In the genomic region with DNA sequence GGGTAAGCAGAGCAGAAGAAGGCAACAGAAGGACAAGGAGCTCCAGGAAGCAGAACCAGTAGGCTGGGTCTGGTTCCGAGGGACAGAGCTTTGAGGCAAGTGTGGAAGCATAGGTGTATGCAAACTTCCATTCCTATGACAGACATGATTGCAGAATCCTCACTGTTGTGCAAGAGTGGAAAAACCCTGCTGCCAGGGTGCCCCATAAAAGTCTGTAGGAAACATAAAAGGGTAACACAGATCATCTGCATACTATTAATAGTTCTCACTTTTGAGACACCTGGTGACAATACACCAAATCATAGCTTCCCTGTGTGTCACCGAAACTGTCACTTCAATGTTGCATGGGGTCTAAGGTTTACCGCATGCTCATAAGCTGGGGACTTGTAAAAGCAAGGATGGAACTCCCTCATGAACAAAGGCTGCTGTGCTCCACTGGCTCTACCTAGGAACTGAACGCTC, we compare ENCODE assay signal across 11 cellular contexts. TPM values are rescaled to one million over a fixed set of nuclear protein-coding genes. Genes with fewer than 3 reads are reported as not detected.
DNase-seq lines count a peak whose midpoint lies in the region; ATAC-seq and TF ChIP-seq lines count a peak whose summit lies in the region.
"Had no signal": no experiment of that assay in that cellular context is flagged by ENCODE, and none has a peak within 500 bp of the region (broad histone marks: within the 10 kb centered on the region; RNA-seq: fewer than 3 reads in every experiment).

No MANE protein-coding gene starts in this region.

- peak overlapping the region; percentile 14 for H3K27ac Mint-ChIP-seq in activated CD8-positive, alpha-beta T cell treated with anti-CD3 and anti-CD28 coated beads for 36 hours
- no peak overlapping the region for H3K27ac Mint-ChIP-seq in activated CD8-positive, alpha-beta T cell treated with anti-CD3 and anti-CD28 coated beads, Interleukin-2, amount 10 ng/mL, durations not matched to agents 7 days and 5 days
- H3K27ac Mint-ChIP-seq in activated T-helper 1 cell treated with anti-CD3 and anti-CD28 coated beads, Interleukin-12 subunit alpha, Interleukin-12 subunit beta, Interleukin-2, Interleukin-4 antibody, amounts not matched to agents 30 ng/mL and 10 ng/mL and 1 ng/mL, durations not matched to agents 14 hours and 24 hours and 36 hours: peak overlapping the region; percentile 7

- H3K4me1 ChIP-seq in skeletal muscle tissue (ENCODE audit: control insufficient read depth in 3 of 3, insufficient read depth in 3 of 3, low read length in 3 of 3): peaks cover 55 to 73% (median 60%) of the 10 kb centered on the region in 3 donors

- TF ChIP-seq CTCF in activated CD8-positive, alpha-beta T cell treated with anti-CD3 and anti-CD28 coated beads for 36 hours (IDR thresholded peaks at IDR 0.05): no peak

- no peaks in the 10 kb centered on the region for H3K9me3 Mint-ChIP-seq in activated CD8-positive, alpha-beta T cell treated with anti-CD3 and anti-CD28 coated beads for 36 hours
- no peaks in the 10 kb centered on the region for H3K9me3 Mint-ChIP-seq in activated CD8-positive, alpha-beta T cell treated with anti-CD3 and anti-CD28 coated beads, Interleukin-2, amount 10 ng/mL, durations not matched to agents 7 days and 5 days (ENCODE audit: insufficient read depth)
- H3K9me3 Mint-ChIP-seq in activated T-helper 1 cell treated with anti-CD3 and anti-CD28 coated beads, Interleukin-12 subunit alpha, Interleukin-12 subunit beta, Interleukin-2, Interleukin-4 antibody, amounts not matched to agents 30 ng/mL and 10 ng/mL and 1 ng/mL, durations not matched to agents 14 hours and 24 hours and 36 hours: no peaks in the 10 kb centered on the region

- peak; percentile 6 for DNase-seq in activated CD8-positive, alpha-beta T cell treated with anti-CD3 and anti-CD28 coated beads for 36 hours
- DNase-seq in activated CD8-positive, alpha-beta T cell treated with anti-CD3 and anti-CD28 coated beads, Interleukin-2, amount 10 ng/mL, durations not matched to agents 7 days and 5 days: no peak
- DNase-seq in activated T-helper 1 cell treated with anti-CD3 and anti-CD28 coated beads, Interleukin-12 subunit alpha, Interleukin-12 subunit beta, Interleukin-2, Interleukin-4 antibody, amounts not matched to agents 30 ng/mL and 10 ng/mL and 1 ng/mL, durations not matched to agents 14 hours and 24 hours and 36 hours (ENCODE audit: low spot score): no peak
- DNase-seq in NCI-H748 (lab: John Stamatoyannopoulos, UW; ENCODE audit: unreplicated experiment) (no peak), NCI-H187 treated with DMSO at 0.1 percent for 48 hours (lab: John Stamatoyannopoulos, UW) (no peak), NCI-H1436 (lab: John Stamatoyannopoulos, UW) (no peak)
- DNase-seq: OCI-M1 had no signal

- peaks cover 41% of the 10 kb centered on the region for H3K36me3 Mint-ChIP-seq in activated CD8-positive, alpha-beta T cell treated with anti-CD3 and anti-CD28 coated beads for 36 hours (ENCODE audit: low read depth)
- peaks cover 39% of the 10 kb centered on the region for H3K36me3 Mint-ChIP-seq in activated CD8-positive, alpha-beta T cell treated with anti-CD3 and anti-CD28 coated beads, Interleukin-2, amount 10 ng/mL, durations not matched to agents 7 days and 5 days (ENCODE audit: low read depth)
- H3K36me3 Mint-ChIP-seq in activated T-helper 1 cell treated with anti-CD3 and anti-CD28 coated beads, Interleukin-12 subunit alpha, Interleukin-12 subunit beta, Interleukin-2, Interleukin-4 antibody, amounts not matched to agents 30 ng/mL and 10 ng/mL and 1 ng/mL, durations not matched to agents 14 hours and 24 hours and 36 hours (ENCODE audit: low read depth): peaks cover 37% of the 10 kb centered on the region

- CTCF ChIA-PET in activated CD8-positive, alpha-beta T cell treated with anti-CD3 and anti-CD28 coated beads for 36 hours (lab: Charles Lee): interaction anchor here (0.8 kb wide), 1 partner anchor 69 kb away, joined by 3 read pairs; no protein-coding TSS in a partner anchor
- CTCF ChIA-PET in activated CD8-positive, alpha-beta T cell treated with anti-CD3 and anti-CD28 coated beads, Interleukin-2, amount 10 ng/mL, durations not matched to agents 7 days and 5 days (lab: Charles Lee): interaction anchor here (0.7 kb wide), 1 partner anchor 152 kb away, joined by 3 read pairs; no protein-coding TSS in a partner anchor

- peak overlapping the region; percentile 26 for H3K27ac ChIP-seq in skeletal muscle tissue (ENCODE audit: low read depth, low read length)
- H3K27ac ChIP-seq: C4-2B, epithelial cell of prostate had no signal

- H3K4me1 Mint-ChIP-seq in activated CD8-positive, alpha-beta T cell treated with anti-CD3 and anti-CD28 coated beads for 36 hours (ENCODE audit: low read depth): peaks cover 47% of the 10 kb centered on the region
- H3K4me1 Mint-ChIP-seq in activated CD8-positive, alpha-beta T cell treated with anti-CD3 and anti-CD28 coated beads, Interleukin-2, amount 10 ng/mL, durations not matched to agents 7 days and 5 days (ENCODE audit: low read depth): peaks cover 35% of the 10 kb centered on the region
- H3K4me1 Mint-ChIP-seq in activated T-helper 1 cell treated with anti-CD3 and anti-CD28 coated beads, Interleukin-12 subunit alpha, Interleukin-12 subunit beta, Interleukin-2, Interleukin-4 antibody, amounts not matched to agents 30 ng/mL and 10 ng/mL and 1 ng/mL, durations not matched to agents 14 hours and 24 hours and 36 hours (ENCODE audit: low read depth): peaks cover 44% of the 10 kb centered on the region

- POLR2A ChIA-PET in activated CD8-positive, alpha-beta T cell treated with anti-CD3 and anti-CD28 coated beads for 36 hours (lab: Charles Lee): interaction anchor here (1.3 kb wide), 1 partner anchor 20 kb away, joined by 3 read pairs; no protein-coding TSS in a partner anchor
- POLR2A ChIA-PET in activated CD8-positive, alpha-beta T cell treated with anti-CD3 and anti-CD28 coated beads, Interleukin-2, amount 10 ng/mL, durations not matched to agents 7 days and 5 days (lab: Charles Lee): interaction anchor here (0.8 to 1.1 kb wide), 2 partner anchors 28 to 40 kb away, joined by 3 to 4 read pairs; no protein-coding TSS in a partner anchor

- no peak overlapping the region for H3K4me3 ChIP-seq in skeletal muscle tissue (ENCODE audit: low read length in 3 of 3)

- H3K36me3 ChIP-seq in skeletal muscle tissue (ENCODE audit: control insufficient read depth in 3 of 3, insufficient read depth in 3 of 3, low read length in 3 of 3): peaks cover 15 to 32% (median 22%) of the 10 kb centered on the region in 3 donors

- H3K27me3 Mint-ChIP-seq in activated CD8-positive, alpha-beta T cell treated with anti-CD3 and anti-CD28 coated beads for 36 hours: no peaks in the 10 kb centered on the region
- H3K27me3 Mint-ChIP-seq in activated CD8-positive, alpha-beta T cell treated with anti-CD3 and anti-CD28 coated beads, Interleukin-2, amount 10 ng/mL, durations not matched to agents 7 days and 5 days (ENCODE audit: low read depth): no peaks in the 10 kb centered on the region
- H3K27me3 Mint-ChIP-seq in activated T-helper 1 cell treated with anti-CD3 and anti-CD28 coated beads, Interleukin-12 subunit alpha, Interleukin-12 subunit beta, Interleukin-2, Interleukin-4 antibody, amounts not matched to agents 30 ng/mL and 10 ng/mL and 1 ng/mL, durations not matched to agents 14 hours and 24 hours and 36 hours (ENCODE audit: insufficient read depth): no peaks in the 10 kb centered on the region

- intact Hi-C loops in activated CD8-positive, alpha-beta T cell treated with anti-CD3 and anti-CD28 coated beads for 36 hours (cut with micrococcal nuclease): no loop called here
- intact Hi-C loops in activated T-helper 1 cell treated with anti-CD3 and anti-CD28 coated beads, Interleukin-12 subunit alpha, Interleukin-12 subunit beta, Interleukin-2, Interleukin-4 antibody, amounts not matched to agents 30 ng/mL and 10 ng/mL and 1 ng/mL, durations not matched to agents 14 hours and 24 hours and 36 hours (cut with micrococcal nuclease): loop anchor here (2.0 kb wide), 1 partner anchor 39 kb away; a partner anchor contains a TSS

- ATAC-seq in activated CD8-positive, alpha-beta T cell treated with anti-CD3 and anti-CD28 coated beads for 36 hours: peak; percentile 51
- no peak for ATAC-seq in activated CD8-positive, alpha-beta T cell treated with anti-CD3 and anti-CD28 coated beads, Interleukin-2, amount 10 ng/mL, durations not matched to agents 7 days and 5 days
- peak; percentile 73 for ATAC-seq in HG02678 (IDR thresholded peaks at IDR 0.05; ENCODE audit: unreplicated experiment)

- H3K9me3 ChIP-seq in skeletal muscle tissue (ENCODE audit: control insufficient read depth in 3 of 3, low read length in 3 of 3): no peaks in the 10 kb centered on the region

- H3K9ac ChIP-seq in skeletal muscle tissue (ENCODE audit: low read depth in 1 of 3, low read length in 3 of 3): no peak overlapping the region

- no peaks in the 10 kb centered on the region for H3K27me3 ChIP-seq in skeletal muscle tissue (ENCODE audit: control insufficient read depth in 3 of 3, insufficient read depth in 3 of 3, low read length in 3 of 3)

- H3K4me3 Mint-ChIP-seq in activated CD8-positive, alpha-beta T cell treated with anti-CD3 and anti-CD28 coated beads for 36 hours: no peak overlapping the region
- no peak overlapping the region for H3K4me3 Mint-ChIP-seq in activated CD8-positive, alpha-beta T cell treated with anti-CD3 and anti-CD28 coated beads, Interleukin-2, amount 10 ng/mL, durations not matched to agents 7 days and 5 days
- no peak overlapping the region for H3K4me3 Mint-ChIP-seq in activated T-helper 1 cell treated with anti-CD3 and anti-CD28 coated beads, Interleukin-12 subunit alpha, Interleukin-12 subunit beta, Interleukin-2, Interleukin-4 antibody, amounts not matched to agents 30 ng/mL and 10 ng/mL and 1 ng/mL, durations not matched to agents 14 hours and 24 hours and 36 hours

RNA-seq across cellular contexts. Expression of a gene that starts 39.7 kb away (rescaled TPM):
- total RNA-seq in activated CD8-positive, alpha-beta T cell treated with anti-CD3 and anti-CD28 coated beads for 36 hours: 10 to 100 TPM; 69.6 to 75.9 TPM
- 10 to 100 TPM; 72.4 to 75.8 TPM for total RNA-seq in activated CD8-positive, alpha-beta T cell treated with anti-CD3 and anti-CD28 coated beads, Interleukin-2, amount 10 ng/mL, durations not matched to agents 7 days and 5 days
- total RNA-seq in activated T-helper 1 cell treated with anti-CD3 and anti-CD28 coated beads, Interleukin-12 subunit alpha, Interleukin-12 subunit beta, Interleukin-2, Interleukin-4 antibody, amounts not matched to agents 30 ng/mL and 10 ng/mL and 1 ng/mL, durations not matched to agents 14 hours and 24 hours and 36 hours: 80.2 and 87.3 TPM in 2 replicates
- 17.2 TPM for total RNA-seq in skeletal muscle tissue
